Comparison of ENCODE assay signal across 43 cellular contexts in genomic region chr4:67717586-67717985, GRCh38. TPM values are rescaled to one million over a fixed set of nuclear protein-coding genes. Genes with fewer than 3 reads are reported as not detected.
"Had no signal": no experiment of that assay in that cellular context is flagged by ENCODE, and none has a peak within 500 bp of the region (broad histone marks: within the 10 kb centered on the region; RNA-seq: fewer than 3 reads in every experiment).

No MANE protein-coding gene starts in this region.

- H3K27me3 Mint-ChIP-seq: activated naive CD4-positive, alpha-beta T cell treated with anti-CD3 and anti-CD28 coated beads, Interleukin-2, amount 10 ng/mL, durations not matched to agents 7 days and 5 days; activated naive CD4-positive, alpha-beta T cell treated with anti-CD3 and anti-CD28 coated beads, Interleukin-2, amount 50 U/mL, for 24 hours; activated naive CD8-positive, alpha-beta T cell; activated naive CD8-positive, alpha-beta T cell treated with anti-CD3 and anti-CD28 coated beads for 36 hours; activated naive CD8-positive, alpha-beta T cell treated with anti-CD3 and anti-CD28 coated beads, Interleukin-2, amount 10 ng/mL, durations not matched to agents 7 days and 5 days; activated naive CD8-positive, alpha-beta T cell treated with anti-CD3 and anti-CD28 coated beads, Interleukin-2, amount 50 U/mL, for 24 hours; activated T-cell treated with anti-CD3 and anti-CD28 coated beads, Interleukin-2, amount 50 U/mL, for 24 hours; activated T-helper 17 cell treated with anti-CD3 and anti-CD28 coated beads, Interleukin-2, amount 50 U/mL, for 72 hours; brain; central memory CD8-positive, alpha-beta T cell had no signal

- H3K9me3 Mint-ChIP-seq: activated naive CD4-positive, alpha-beta T cell treated with anti-CD3 and anti-CD28 coated beads for 36 hours; activated naive CD4-positive, alpha-beta T cell treated with anti-CD3 and anti-CD28 coated beads, Interleukin-2, amount 10 ng/mL, durations not matched to agents 7 days and 5 days; activated naive CD4-positive, alpha-beta T cell treated with anti-CD3 and anti-CD28 coated beads, Interleukin-2, amount 50 U/mL, for 24 hours; activated naive CD4-positive, alpha-beta T cell treated with anti-CD3 and anti-CD28 coated beads, Interleukin-2, amount 50 U/mL, for 72 hours; activated naive CD8-positive, alpha-beta T cell treated with anti-CD3 and anti-CD28 coated beads for 36 hours; activated naive CD8-positive, alpha-beta T cell treated with anti-CD3 and anti-CD28 coated beads, Interleukin-2, amount 10 ng/mL, durations not matched to agents 7 days and 5 days; activated naive CD8-positive, alpha-beta T cell treated with anti-CD3 and anti-CD28 coated beads, Interleukin-2, amount 50 U/mL, for 24 hours; activated T-cell treated with anti-CD3 and anti-CD28 coated beads, Interleukin-2, amount 50 U/mL, for 24 hours; activated T-cell treated with anti-CD3 and anti-CD28 coated beads, Interleukin-2, amount 50 U/mL, for 72 hours; activated T-helper 17 cell treated with anti-CD3 and anti-CD28 coated beads, Interleukin-2, amount 50 U/mL, for 72 hours; activated T-helper 2 cell treated with anti-CD3 and anti-CD28 coated beads, Interferon-gamma antibody, Interleukin-2, Interleukin-4, amounts not matched to agents 10 μg/mL and 5 μg/mL and 100 μg/mL, durations not matched to agents 14 hours and 24 hours and 36 hours; central memory CD8-positive, alpha-beta T cell had no signal

- H3K27ac Mint-ChIP-seq: activated naive CD4-positive, alpha-beta T cell treated with anti-CD3 and anti-CD28 coated beads for 36 hours; activated naive CD4-positive, alpha-beta T cell treated with anti-CD3 and anti-CD28 coated beads, Interleukin-2, amount 10 ng/mL, durations not matched to agents 7 days and 5 days; activated naive CD4-positive, alpha-beta T cell treated with anti-CD3 and anti-CD28 coated beads, Interleukin-2, amount 50 U/mL, for 24 hours; activated naive CD8-positive, alpha-beta T cell; activated naive CD8-positive, alpha-beta T cell treated with anti-CD3 and anti-CD28 coated beads for 36 hours; activated naive CD8-positive, alpha-beta T cell treated with anti-CD3 and anti-CD28 coated beads, Interleukin-2, amount 10 ng/mL, durations not matched to agents 7 days and 5 days; activated naive CD8-positive, alpha-beta T cell treated with anti-CD3 and anti-CD28 coated beads, Interleukin-2, amount 50 U/mL, for 24 hours; activated T-cell treated with anti-CD3 and anti-CD28 coated beads, Interleukin-2, amount 50 U/mL, for 24 hours; activated T-cell treated with anti-CD3 and anti-CD28 coated beads, Interleukin-2, amount 50 U/mL, for 72 hours; activated T-helper 1 cell treated with anti-CD3 and anti-CD28 coated beads, Interleukin-12 subunit alpha, Interleukin-12 subunit beta, Interleukin-2, Interleukin-4 antibody, amounts not matched to agents 30 ng/mL and 10 ng/mL and 1 ng/mL, durations not matched to agents 14 hours and 24 hours and 36 hours; activated T-helper 17 cell treated with anti-CD3 and anti-CD28 coated beads, Interleukin-2, amount 50 U/mL, for 72 hours; activated T-helper 2 cell treated with anti-CD3 and anti-CD28 coated beads, Interferon-gamma antibody, Interleukin-2, Interleukin-4, amounts not matched to agents 10 μg/mL and 5 μg/mL and 100 μg/mL, durations not matched to agents 14 hours and 24 hours and 36 hours; brain had no signal

- H3K9me3 ChIP-seq: adrenal gland, ascending aorta, body of pancreas, breast epithelium had no signal

- H3K4me3 ChIP-seq: adrenal gland, ascending aorta, body of pancreas, breast epithelium, cardiac muscle cell had no signal

- FAIRE-seq: astrocyte, bronchial epithelial cell had no signal

- ATAC-seq: activated naive CD4-positive, alpha-beta T cell treated with anti-CD3 and anti-CD28 coated beads, Interleukin-2, amount 50 U/mL, for 72 hours; activated naive CD8-positive, alpha-beta T cell treated with anti-CD3 and anti-CD28 coated beads, Interleukin-2, amount 50 U/mL, for 24 hours; activated T-cell treated with anti-CD3 and anti-CD28 coated beads, Interleukin-2, amount 50 U/mL, for 4 hours; activated T-cell treated with anti-CD3 and anti-CD28 coated beads, Interleukin-2, amount 50 U/mL, for 72 hours; activated T-helper 17 cell treated with anti-CD3 and anti-CD28 coated beads, Interleukin-2, amount 50 U/mL, for 72 hours; body of pancreas had no signal

- H3K4me1 ChIP-seq: ascending aorta, breast epithelium had no signal

- H3K4me3 Mint-ChIP-seq: activated naive CD4-positive, alpha-beta T cell treated with anti-CD3 and anti-CD28 coated beads for 36 hours; activated naive CD4-positive, alpha-beta T cell treated with anti-CD3 and anti-CD28 coated beads, Interleukin-2, amount 10 ng/mL, durations not matched to agents 7 days and 5 days; activated naive CD4-positive, alpha-beta T cell treated with anti-CD3 and anti-CD28 coated beads, Interleukin-2, amount 50 U/mL, for 24 hours; activated naive CD8-positive, alpha-beta T cell; activated naive CD8-positive, alpha-beta T cell treated with anti-CD3 and anti-CD28 coated beads for 36 hours; activated naive CD8-positive, alpha-beta T cell treated with anti-CD3 and anti-CD28 coated beads, Interleukin-2, amount 10 ng/mL, durations not matched to agents 7 days and 5 days; activated naive CD8-positive, alpha-beta T cell treated with anti-CD3 and anti-CD28 coated beads, Interleukin-2, amount 50 U/mL, for 24 hours; activated T-cell treated with anti-CD3 and anti-CD28 coated beads, Interleukin-2, amount 50 U/mL, for 24 hours; activated T-cell treated with anti-CD3 and anti-CD28 coated beads, Interleukin-2, amount 50 U/mL, for 4 hours; activated T-cell treated with anti-CD3 and anti-CD28 coated beads, Interleukin-2, amount 50 U/mL, for 72 hours; activated T-helper 1 cell treated with anti-CD3 and anti-CD28 coated beads, Interleukin-12 subunit alpha, Interleukin-12 subunit beta, Interleukin-2, Interleukin-4 antibody, amounts not matched to agents 30 ng/mL and 10 ng/mL and 1 ng/mL, durations not matched to agents 14 hours and 24 hours and 36 hours; activated T-helper 17 cell treated with anti-CD3 and anti-CD28 coated beads, Interleukin-2, amount 50 U/mL, for 72 hours; brain; central memory CD8-positive, alpha-beta T cell had no signal

- H3K27ac ChIP-seq: adrenal gland, ascending aorta, body of pancreas, brain microvascular endothelial cell, breast epithelium, cardiac muscle cell had no signal

- H3K36me3 ChIP-seq: adrenal gland, brain microvascular endothelial cell, breast epithelium, cardiac muscle cell had no signal

- H3K27me3 ChIP-seq: adrenal gland, ascending aorta, body of pancreas, brain microvascular endothelial cell, breast epithelium, cardiac muscle cell had no signal

- DNase-seq: activated effector memory CD4-positive, alpha-beta T cell treated with anti-CD3 and anti-CD28 coated beads, Interleukin-2, amount 50 U/mL, for 16 hours; activated effector memory CD4-positive, alpha-beta T cell treated with Interleukin-2 at 50 U/mL for 16 hours; activated gamma-delta T cell; activated gamma-delta T cell treated with Interleukin-2 at 50 U/mL for 16 hours; activated naive CD4-positive, alpha-beta T cell; activated naive CD4-positive, alpha-beta T cell treated with anti-CD3 and anti-CD28 coated beads for 36 hours; activated naive CD4-positive, alpha-beta T cell treated with anti-CD3 and anti-CD28 coated beads, Interleukin-2, amount 10 ng/mL, durations not matched to agents 7 days and 5 days; activated naive CD4-positive, alpha-beta T cell treated with anti-CD3 and anti-CD28 coated beads, Interleukin-2, amount 50 U/mL, for 16 hours; activated naive CD4-positive, alpha-beta T cell treated with Interleukin-2 at 50 U/mL for 16 hours; activated naive CD8-positive, alpha-beta T cell treated with anti-CD3 and anti-CD28 coated beads for 36 hours; activated naive CD8-positive, alpha-beta T cell treated with anti-CD3 and anti-CD28 coated beads, Interleukin-2, amount 10 ng/mL, durations not matched to agents 7 days and 5 days; activated naive CD8-positive, alpha-beta T cell treated with anti-CD3 and anti-CD28 coated beads, Interleukin-2, amount 50 U/mL, for 24 hours; activated T-cell treated with anti-CD3 and anti-CD28 coated beads, Interleukin-2, amount 50 U/mL, for 24 hours; activated T-cell treated with anti-CD3 and anti-CD28 coated beads, Interleukin-2, amount 50 U/mL, for 4 hours; activated T-cell treated with anti-CD3 and anti-CD28 coated beads, Interleukin-2, amount 50 U/mL, for 48 hours; activated T-cell treated with anti-CD3 and anti-CD28 coated beads, Interleukin-2, amount 50 U/mL, for 72 hours; adrenal gland; amniotic stem cell; amygdala; anterior cingulate cortex; aorta; body of pancreas; brain microvascular endothelial cell; caudate nucleus; central memory CD4-positive, alpha-beta T cell; cerebellar nuclear complex had no signal

RNA-seq across cellular contexts. Expression of gene GNRHR, which starts 36.6 kb away (rescaled TPM):
- total RNA-seq: activated naive CD4-positive, alpha-beta T cell treated with anti-CD3 and anti-CD28 coated beads for 36 hours; activated naive CD4-positive, alpha-beta T cell treated with anti-CD3 and anti-CD28 coated beads, Interleukin-2, amount 50 U/mL, for 72 hours; activated naive CD8-positive, alpha-beta T cell treated with anti-CD3 and anti-CD28 coated beads for 36 hours; activated naive CD8-positive, alpha-beta T cell treated with anti-CD3 and anti-CD28 coated beads, Interleukin-2, amount 10 ng/mL, durations not matched to agents 7 days and 5 days; activated T-cell treated with anti-CD3 and anti-CD28 coated beads, Interleukin-2, amount 50 U/mL, for 4 hours; activated T-cell treated with anti-CD3 and anti-CD28 coated beads, Interleukin-2, amount 50 U/mL, for 72 hours; activated T-helper 1 cell treated with anti-CD3 and anti-CD28 coated beads, Interleukin-12 subunit alpha, Interleukin-12 subunit beta, Interleukin-2, Interleukin-4 antibody, amounts not matched to agents 30 ng/mL and 10 ng/mL and 1 ng/mL, durations not matched to agents 14 hours and 24 hours and 36 hours; activated T-helper 17 cell treated with anti-CD3 and anti-CD28 coated beads, Interleukin-2, amount 50 U/mL, for 72 hours; activated T-helper 2 cell treated with anti-CD3 and anti-CD28 coated beads, Interferon-gamma antibody, Interleukin-2, Interleukin-4, amounts not matched to agents 10 μg/mL and 5 μg/mL and 100 μg/mL, durations not matched to agents 14 hours and 24 hours and 36 hours; aorta; ascending aorta; astrocyte; body of pancreas; breast epithelium; cardiac muscle cell; cardiac septum; cerebellum; chondrocyte had no signal
- polyA plus RNA-seq: adipose tissue, aorta had no signal
